28 cellular contexts compared by ENCODE assay signal in genomic region chr7:99543916-99544315, GRCh38. TPM values are rescaled to one million over a fixed set of nuclear protein-coding genes. Genes with fewer than 3 reads are reported as not detected.
"Had no signal": no experiment of that assay in that cellular context is flagged by ENCODE, and none has a peak within 500 bp of the region (broad histone marks: within the 10 kb centered on the region; RNA-seq: fewer than 3 reads in every experiment).

No MANE protein-coding gene starts in this region.

- H3K27ac ChIP-seq: ovary, parathyroid adenoma, psoas muscle, skin epidermis, spleen, suprapubic skin, testis, tibial artery, transverse colon, upper lobe of right lung, uterus had no signal

- H3K36me3 ChIP-seq: ovary, uterus had no signal

- H3K27me3 ChIP-seq: ovary, spleen, suprapubic skin, testis, tibial artery, transverse colon, upper lobe of right lung, uterus had no signal

- DNase-seq: naive thymus-derived CD8-positive, alpha-beta T cell; nephron progenitor cell; occipital lobe; ovary; posterior cingulate gyrus; psoas muscle; right cardiac atrium; spleen; stimulated activated CD4-positive, alpha-beta T cell treated with anti-CD3 and anti-CD28 coated beads, Interleukin-12 subunit alpha, Interleukin-12 subunit beta, amount 100 ng/mL, for 4 hours; stimulated activated CD4-positive, alpha-beta T cell treated with anti-CD3 and anti-CD28 coated beads, Interleukin-1b, Interleukin-23, amount 100 ng/mL, for 48 hours; stimulated activated CD4-positive, alpha-beta T cell treated with anti-CD3 and anti-CD28 coated beads, Interleukin-4, amount 100 ng/mL, for 1 hour; stimulated activated CD4-positive, alpha-beta T cell treated with anti-CD3 and anti-CD28 coated beads, Interleukin-4, amount 100 ng/mL, for 4 hours; stimulated activated CD8-positive, alpha-beta memory T cell treated with anti-CD3 and anti-CD28 coated beads, Interleukin-4, amount 100 ng/mL, for 48 hours; stimulated activated naive CD4-positive, alpha-beta T cell; stimulated activated naive CD8-positive, alpha-beta T cell treated with anti-CD3 and anti-CD28 coated beads, Interleukin-15, amount 100 ng/mL, for 72 hours; stimulated activated naive CD8-positive, alpha-beta T cell treated with anti-CD3 and anti-CD28 coated beads, Interleukin-15, Interleukin-2, amounts not matched to agents 100 U/mL and 50 U/mL, for 24 hours; substantia nigra; testis; transverse colon; upper lobe of right lung; uterus had no signal

- H3K4me3 ChIP-seq: ovary, psoas muscle, skin epidermis, smooth muscle cell, spleen, suprapubic skin, tibial artery, transverse colon, upper lobe of right lung, uterus had no signal

- H3K9me3 ChIP-seq: testis had no signal

- H3K4me1 ChIP-seq: parathyroid adenoma, psoas muscle, spleen, suprapubic skin, testis, tibial artery, transverse colon, upper lobe of right lung, uterus had no signal

- H3K9ac ChIP-seq: parathyroid adenoma had no signal

- H3K79me2 ChIP-seq: parathyroid adenoma had no signal

- H2AFZ ChIP-seq: parathyroid adenoma had no signal

- ATAC-seq: naive thymus-derived CD8-positive, alpha-beta T cell; natural killer cell treated with Interleukin-12 subunit alpha and Interleukin-12 subunit beta and Interleukin-15 and Interleukin-18, amount 100 ng/mL, for 72 hours; psoas muscle; stimulated activated memory B cell treated with anti-CD40 and anti-IgM and Interleukin-4, amounts not matched to agents 10 μg/mL and 1 μg/mL and 100 μg/mL, for 72 hours; stimulated activated naive CD8-positive, alpha-beta T cell treated with anti-CD3 and anti-CD28 coated beads, Interleukin-15, amount 100 ng/mL, for 72 hours; stimulated activated naive CD8-positive, alpha-beta T cell treated with anti-CD3 and anti-CD28 coated beads, Interleukin-15, Interleukin-2, amounts not matched to agents 100 U/mL and 50 U/mL, for 24 hours; upper lobe of right lung had no signal

- H3K4me2 ChIP-seq: smooth muscle cell had no signal

RNA-seq across cellular contexts. Expression of gene TMEM225B, which starts 54.2 kb away (rescaled TPM):
- total RNA-seq: occipital lobe had no signal
